In the genomic region with DNA sequence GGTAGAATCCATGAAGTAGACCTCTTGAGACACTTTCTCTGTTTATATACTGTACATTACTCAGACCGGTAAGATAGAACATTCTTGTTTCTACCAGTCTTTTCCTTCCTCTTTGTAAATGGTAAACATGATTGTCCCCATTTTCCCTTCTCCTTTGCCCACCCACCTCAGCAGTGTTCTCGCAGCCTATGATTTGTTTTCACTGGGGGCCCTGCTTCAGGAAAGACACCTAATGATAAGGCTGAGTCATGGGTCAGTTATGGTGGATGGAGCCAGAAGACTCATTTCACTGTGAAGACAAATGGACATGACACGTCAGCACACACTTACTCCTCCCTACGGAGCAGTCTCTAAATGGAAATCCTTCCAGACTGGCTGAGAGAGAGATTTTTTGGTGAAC, we compare ENCODE assay signal across 1 cellular context.
TF ChIP-seq lines count a peak whose summit lies in the region.

No MANE protein-coding gene starts in this region.

TF ChIP-seq in HepG2, 621 proteins besides CTCF, POLR2A, EP300 and RAD21:
- TF ChIP-seq RBM22 (optimal IDR thresholded peaks at IDR 0.05; ENCODE audit: low read length) (peak; percentile 36), RXRB (CRISPR knock-in tag; IDR thresholded peaks at IDR 0.05; ENCODE audit: borderline replicate concordance) (no peak)
